Comparison of ENCODE assay signal across 28 cellular contexts in the genomic region with DNA sequence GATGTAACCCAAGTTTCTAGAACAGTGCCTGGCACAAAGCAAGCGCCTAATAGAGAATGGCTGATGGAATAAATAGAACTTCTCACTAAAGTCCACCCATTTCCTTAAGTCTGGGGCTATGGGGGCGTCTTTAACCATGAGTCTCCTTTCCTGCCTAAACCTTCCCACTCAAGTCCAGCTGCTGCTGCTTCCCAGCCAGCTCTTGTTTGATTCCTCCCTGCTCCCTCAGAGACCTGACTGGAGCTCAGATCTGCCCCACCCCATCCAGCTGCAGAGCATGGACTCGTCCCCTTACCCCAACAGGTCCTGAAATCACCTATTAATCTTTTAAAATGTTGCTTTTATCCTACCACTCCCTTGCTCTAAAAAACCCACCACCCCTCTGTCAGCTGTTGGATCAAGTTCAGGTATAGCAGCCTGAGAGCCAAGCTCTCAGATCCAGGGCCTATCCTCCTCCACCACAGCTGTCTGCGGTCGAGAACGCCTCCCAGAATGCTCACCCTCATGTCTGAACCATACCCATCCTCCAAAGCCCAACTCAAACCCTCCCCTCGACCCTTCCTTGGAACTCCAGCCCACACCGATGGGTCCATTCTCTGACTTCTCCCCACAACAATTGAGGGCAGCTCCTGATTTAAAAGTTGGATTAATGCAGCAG.
"Had no signal": no experiment of that assay in that cellular context is flagged by ENCODE, and none has a peak within 500 bp of the region (broad histone marks: within the 10 kb centered on the region; RNA-seq: fewer than 3 reads in every experiment).

No MANE protein-coding gene starts in this region.

- DNase-seq: activated CD4-positive, alpha-beta memory T cell treated with anti-CD3 and anti-CD28 coated beads for 36 hours; activated CD4-positive, alpha-beta T cell treated with anti-CD3 and anti-CD28 coated beads for 36 hours; activated CD4-positive, alpha-beta T cell treated with anti-CD3 and anti-CD28 coated beads, Interleukin-2, amount 10 ng/mL, durations not matched to agents 24 days and 14 days; activated CD4-positive, CD25-positive, alpha-beta regulatory T cell; activated CD4-positive, CD25-positive, alpha-beta regulatory T cell treated with anti-CD3 and anti-CD28 coated beads, Interleukin-2, amount 50 U/mL, for 72 hours; activated CD8-positive, alpha-beta memory T cell treated with anti-CD3 and anti-CD28 coated beads, Interleukin-2, amount 10 ng/mL, durations not matched to agents 7 days and 5 days; activated CD8-positive, alpha-beta memory T cell treated with anti-CD3 and anti-CD28 coated beads, Interleukin-2, amount 50 U/mL, for 4 hours; activated CD8-positive, alpha-beta T cell treated with anti-CD3 and anti-CD28 coated beads, Interleukin-2, amount 10 ng/mL, durations not matched to agents 7 days and 5 days; activated effector memory CD4-positive, alpha-beta T cell treated with anti-CD3 and anti-CD28 coated beads, Interleukin-2, amount 50 U/mL, for 16 hours; activated naive CD4-positive, alpha-beta T cell treated with anti-CD3 and anti-CD28 coated beads, Interleukin-2, amount 10 ng/mL, durations not matched to agents 7 days and 5 days; activated T-cell treated with anti-CD3 and anti-CD28 coated beads, Interleukin-2, amount 50 U/mL, for 1 hour; activated T-cell treated with anti-CD3 and anti-CD28 coated beads, Interleukin-2, amount 50 U/mL, for 48 hours; amniotic stem cell; anterior cingulate cortex; brain microvascular endothelial cell; caudate nucleus; cortex of kidney; dermis blood vessel endothelial cell; effector CD4-positive, alpha-beta T cell; effector memory CD8-positive, alpha-beta T cell; erythroblast; esophagus squamous epithelium; foreskin melanocyte; T-helper 2 cell had no signal

- H3K27ac ChIP-seq: brain microvascular endothelial cell, esophagus squamous epithelium, gastroesophageal sphincter had no signal

- H3K9me3 ChIP-seq: esophagus squamous epithelium, gastroesophageal sphincter had no signal

- H3K4me3 Mint-ChIP-seq: activated CD4-positive, alpha-beta memory T cell treated with anti-CD3 and anti-CD28 coated beads for 36 hours; activated CD4-positive, alpha-beta T cell treated with anti-CD3 and anti-CD28 coated beads for 36 hours; activated CD4-positive, alpha-beta T cell treated with anti-CD3 and anti-CD28 coated beads, Interleukin-2, amount 10 ng/mL, durations not matched to agents 24 days and 14 days; activated CD8-positive, alpha-beta memory T cell treated with anti-CD3 and anti-CD28 coated beads, Interleukin-2, amount 10 ng/mL, durations not matched to agents 7 days and 5 days; activated CD8-positive, alpha-beta T cell treated with anti-CD3 and anti-CD28 coated beads, Interleukin-2, amount 10 ng/mL, durations not matched to agents 7 days and 5 days; activated naive CD4-positive, alpha-beta T cell treated with anti-CD3 and anti-CD28 coated beads, Interleukin-2, amount 10 ng/mL, durations not matched to agents 7 days and 5 days; activated naive CD8-positive, alpha-beta T cell; activated T-helper 1 cell treated with anti-CD3 and anti-CD28 coated beads, Interleukin-12 subunit alpha, Interleukin-12 subunit beta, Interleukin-2, Interleukin-4 antibody, amounts not matched to agents 30 ng/mL and 10 ng/mL and 1 ng/mL, durations not matched to agents 14 hours and 24 hours and 36 hours; effector memory CD8-positive, alpha-beta T cell had no signal

- H3K36me3 ChIP-seq: brain microvascular endothelial cell, esophagus squamous epithelium, gastroesophageal sphincter had no signal

- H3K9me3 Mint-ChIP-seq: activated CD4-positive, alpha-beta memory T cell treated with anti-CD3 and anti-CD28 coated beads for 36 hours; activated CD4-positive, alpha-beta T cell treated with anti-CD3 and anti-CD28 coated beads, Interleukin-2, amount 10 ng/mL, durations not matched to agents 24 days and 14 days; activated naive CD4-positive, alpha-beta T cell treated with anti-CD3 and anti-CD28 coated beads, Interleukin-2, amount 10 ng/mL, durations not matched to agents 7 days and 5 days; activated T-helper 1 cell treated with anti-CD3 and anti-CD28 coated beads, Interleukin-12 subunit alpha, Interleukin-12 subunit beta, Interleukin-2, Interleukin-4 antibody, amounts not matched to agents 30 ng/mL and 10 ng/mL and 1 ng/mL, durations not matched to agents 14 hours and 24 hours and 36 hours; activated T-helper 2 cell treated with anti-CD3 and anti-CD28 coated beads, Interferon-gamma antibody, Interleukin-2, Interleukin-4, amounts not matched to agents 10 μg/mL and 5 μg/mL and 100 μg/mL, durations not matched to agents 14 hours and 24 hours and 36 hours; effector memory CD8-positive, alpha-beta T cell had no signal

- H3K27me3 Mint-ChIP-seq: activated naive CD8-positive, alpha-beta T cell had no signal

- H3K27ac Mint-ChIP-seq: activated CD4-positive, alpha-beta memory T cell treated with anti-CD3 and anti-CD28 coated beads for 36 hours; activated CD4-positive, alpha-beta T cell treated with anti-CD3 and anti-CD28 coated beads for 36 hours; activated CD4-positive, alpha-beta T cell treated with anti-CD3 and anti-CD28 coated beads, Interleukin-2, amount 10 ng/mL, durations not matched to agents 24 days and 14 days; activated CD8-positive, alpha-beta memory T cell treated with anti-CD3 and anti-CD28 coated beads, Interleukin-2, amount 10 ng/mL, durations not matched to agents 7 days and 5 days; activated CD8-positive, alpha-beta T cell treated with anti-CD3 and anti-CD28 coated beads, Interleukin-2, amount 10 ng/mL, durations not matched to agents 7 days and 5 days; activated naive CD4-positive, alpha-beta T cell treated with anti-CD3 and anti-CD28 coated beads, Interleukin-2, amount 10 ng/mL, durations not matched to agents 7 days and 5 days; activated naive CD8-positive, alpha-beta T cell; activated T-helper 1 cell treated with anti-CD3 and anti-CD28 coated beads, Interleukin-12 subunit alpha, Interleukin-12 subunit beta, Interleukin-2, Interleukin-4 antibody, amounts not matched to agents 30 ng/mL and 10 ng/mL and 1 ng/mL, durations not matched to agents 14 hours and 24 hours and 36 hours; activated T-helper 2 cell treated with anti-CD3 and anti-CD28 coated beads, Interferon-gamma antibody, Interleukin-2, Interleukin-4, amounts not matched to agents 10 μg/mL and 5 μg/mL and 100 μg/mL, durations not matched to agents 14 hours and 24 hours and 36 hours; effector memory CD8-positive, alpha-beta T cell had no signal

- H3K27me3 ChIP-seq: brain microvascular endothelial cell, gastroesophageal sphincter had no signal

- H3K4me1 ChIP-seq: esophagus squamous epithelium, gastroesophageal sphincter had no signal

- H3K36me3 Mint-ChIP-seq: activated CD4-positive, alpha-beta memory T cell treated with anti-CD3 and anti-CD28 coated beads for 36 hours; activated CD8-positive, alpha-beta memory T cell treated with anti-CD3 and anti-CD28 coated beads, Interleukin-2, amount 10 ng/mL, durations not matched to agents 7 days and 5 days; activated naive CD4-positive, alpha-beta T cell treated with anti-CD3 and anti-CD28 coated beads, Interleukin-2, amount 10 ng/mL, durations not matched to agents 7 days and 5 days; activated naive CD8-positive, alpha-beta T cell had no signal

- ATAC-seq: activated CD4-positive, alpha-beta T cell treated with anti-CD3 and anti-CD28 coated beads for 36 hours; activated CD8-positive, alpha-beta memory T cell treated with anti-CD3 and anti-CD28 coated beads, Interleukin-2, amount 10 ng/mL, durations not matched to agents 7 days and 5 days; activated CD8-positive, alpha-beta T cell treated with anti-CD3 and anti-CD28 coated beads, Interleukin-2, amount 10 ng/mL, durations not matched to agents 7 days and 5 days; effector memory CD8-positive, alpha-beta T cell; gastroesophageal sphincter had no signal

- H3K4me3 ChIP-seq: esophagus squamous epithelium, gastroesophageal sphincter had no signal
